ENCODE assay signal across 1 cellular context in genomic region chr2:235467586-235467985, GRCh38.
TF ChIP-seq lines count a peak whose summit lies in the region.

No MANE protein-coding gene starts in this region.

TF ChIP-seq in HepG2, 621 proteins besides CTCF, POLR2A, EP300 and RAD21:
- TF ChIP-seq ZBTB10 (CRISPR knock-in tag; IDR thresholded peaks at IDR 0.05; ENCODE audit: borderline replicate concordance), result no peak
- no peak for TF ChIP-seq KAT8 (CRISPR knock-in tag; IDR thresholded peaks at IDR 0.05)
- no peak for TF ChIP-seq ZBTB8A (CRISPR knock-in tag; IDR thresholded peaks at IDR 0.05; ENCODE audit: borderline replicate concordance, low read depth)
- 0 out of 2 replicates have a peak, but pooled peaks have one; percentile 18 for TF ChIP-seq ZNF121 (CRISPR knock-in tag; IDR thresholded peaks at IDR 0.05)
- TF ChIP-seq SETDB1 (CRISPR knock-in tag; IDR thresholded peaks at IDR 0.05; ENCODE audit: borderline replicate concordance), result no peak
- TF ChIP-seq ZFX (CRISPR knock-in tag; IDR thresholded peaks at IDR 0.05; ENCODE audit: low read depth), result no peak
- no peak for TF ChIP-seq ZNF432 (CRISPR knock-in tag; IDR thresholded peaks at IDR 0.05; ENCODE audit: borderline replicate concordance)
- no peak for TF ChIP-seq ZNF30 (CRISPR knock-in tag; IDR thresholded peaks at IDR 0.05)
